9 cellular contexts compared by ENCODE assay signal in the genomic region with DNA sequence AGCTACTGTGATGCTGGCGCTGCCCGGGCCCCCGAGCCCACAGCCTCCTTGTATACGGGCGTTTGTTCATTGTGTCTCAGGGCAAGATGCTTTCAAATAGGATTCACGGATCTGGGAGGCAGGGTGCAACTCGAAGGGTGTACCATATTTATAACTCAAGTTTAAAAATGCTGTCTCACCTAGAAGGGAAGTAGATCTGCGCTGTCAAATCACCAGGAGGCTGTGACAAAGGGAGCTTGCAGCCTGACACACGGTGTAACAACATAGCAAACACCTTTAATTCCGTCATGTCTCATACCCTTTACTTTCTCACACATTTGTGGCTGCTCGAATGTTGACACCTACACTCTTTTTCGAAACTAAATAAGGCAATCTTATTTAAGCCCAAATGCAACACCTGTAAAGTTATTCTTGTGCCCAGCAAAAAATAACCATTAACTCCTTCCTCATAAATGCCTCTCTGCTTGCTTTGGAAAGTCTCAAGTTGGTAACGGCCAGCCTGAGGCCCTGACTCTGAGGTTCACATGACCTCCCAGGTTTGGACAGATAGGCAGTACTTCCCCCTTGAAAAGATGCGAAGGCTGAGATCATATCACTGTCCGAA. TPM values are rescaled to one million over a fixed set of nuclear protein-coding genes. Genes with fewer than 3 reads are reported as not detected.
DNase-seq lines count a peak whose midpoint lies in the region; ATAC-seq, FAIRE-seq and TF ChIP-seq lines count a peak whose summit lies in the region.
"Had no signal": no experiment of that assay in that cellular context is flagged by ENCODE, and none has a peak within 500 bp of the region (broad histone marks: within the 10 kb centered on the region; RNA-seq: fewer than 3 reads in every experiment).

No MANE protein-coding gene starts in this region.

- H3K4me1 Mint-ChIP-seq in immature natural killer cell = peaks cover 99 to 100% of the 10 kb centered on the region in 2 donors
- peaks cover 85% of the 10 kb centered on the region for H3K4me1 Mint-ChIP-seq in stimulated activated effector memory CD8-positive, alpha-beta T cell treated with anti-CD3 and anti-CD28 coated beads, Interleukin-12 subunit alpha, Interleukin-12 subunit beta, amount 100 ng/mL, for 72 hours

- peak; percentile 30 for ATAC-seq in HG02885 (IDR thresholded peaks at IDR 0.05; ENCODE audit: poor library complexity, unreplicated experiment)
- ATAC-seq in stimulated activated effector memory CD8-positive, alpha-beta T cell treated with anti-CD3 and anti-CD28 coated beads, Interleukin-12 subunit alpha, Interleukin-12 subunit beta, amount 100 ng/mL, for 72 hours = peak; percentile 25
- ATAC-seq in GM18520 (IDR thresholded peaks at IDR 0.05; ENCODE audit: unreplicated experiment) = no peak

- H3K36me3 Mint-ChIP-seq in immature natural killer cell = peaks cover 15 to 20% (median 19%) of the 10 kb centered on the region in 3 donors
- H3K36me3 Mint-ChIP-seq in stimulated activated effector memory CD8-positive, alpha-beta T cell treated with anti-CD3 and anti-CD28 coated beads, Interleukin-12 subunit alpha, Interleukin-12 subunit beta, amount 100 ng/mL, for 72 hours = peaks cover 89% of the 10 kb centered on the region

- peak overlapping the region; percentile 77 to 89 (median 86) for H3K4me3 Mint-ChIP-seq in immature natural killer cell
- H3K4me3 Mint-ChIP-seq in stimulated activated effector memory CD8-positive, alpha-beta T cell treated with anti-CD3 and anti-CD28 coated beads, Interleukin-12 subunit alpha, Interleukin-12 subunit beta, amount 100 ng/mL, for 72 hours = peak overlapping the region; percentile 57

- FAIRE-seq in H54 (lab: Jason Lieb, UNC) = no peak

- peak; percentile 23 for DNase-seq in activated gamma-delta T cell treated with Interleukin-2 at 50 U/mL for 16 hours
- peak; percentile 84 to 86 (median 85) for DNase-seq in immature natural killer cell
- DNase-seq in stimulated activated effector memory CD8-positive, alpha-beta T cell treated with anti-CD3 and anti-CD28 coated beads, Interleukin-12 subunit alpha, Interleukin-12 subunit beta, amount 100 ng/mL, for 72 hours (ENCODE audit: low spot score in 2 of 2) = no peak
- DNase-seq in amniotic stem cell (lab: John Stamatoyannopoulos, UW) = no peak
- DNase-seq in NCI-H524 (lab: John Stamatoyannopoulos, UW) = no peak
- no peak for DNase-seq in H54 (ENCODE audit: insufficient read length, low spot score)
- DNase-seq: activated CD4-positive, CD25-positive, alpha-beta regulatory T cell had no signal

- peaks cover 0 to 5% (median 1%) of the 10 kb centered on the region in 6 donors for H3K9me3 Mint-ChIP-seq in immature natural killer cell
- H3K9me3 Mint-ChIP-seq in stimulated activated effector memory CD8-positive, alpha-beta T cell treated with anti-CD3 and anti-CD28 coated beads, Interleukin-12 subunit alpha, Interleukin-12 subunit beta, amount 100 ng/mL, for 72 hours = no peaks in the 10 kb centered on the region

- H3K27ac Mint-ChIP-seq in immature natural killer cell = peak overlapping the region in 5 of 6 donors; percentile 96 to 100 (median 98)
- no peak overlapping the region for H3K27ac Mint-ChIP-seq in stimulated activated effector memory CD8-positive, alpha-beta T cell treated with anti-CD3 and anti-CD28 coated beads, Interleukin-12 subunit alpha, Interleukin-12 subunit beta, amount 100 ng/mL, for 72 hours

- peaks cover 19 to 80% (median 67%) of the 10 kb centered on the region in 3 donors for H3K27me3 Mint-ChIP-seq in immature natural killer cell (ENCODE audit: low read depth in 3 of 3)

- TF ChIP-seq POLR2A in H54 (IDR thresholded peaks at IDR 0.05; ENCODE audit: low read depth, low read length) = no peak

RNA-seq across cellular contexts. Expression of a gene that starts 11.7 kb away (rescaled TPM):
- polyA plus RNA-seq in immature natural killer cell = 100 to 1,000 TPM in 1 of 3 donors, 10 to 100 TPM in 2; 56.5 to 115 (median 62.3) TPM

Comparison
In these comparisons a context has a peak if more than half of its experiments do, and no peak if none do; other contexts are left out.
1. DNase-seq: peak in activated gamma-delta T cell treated with Interleukin-2 at 50 U/mL for 16 hours (single experiment) and immature natural killer cell (3 of 3); none in stimulated activated effector memory CD8-positive, alpha-beta T cell treated with anti-CD3 and anti-CD28 coated beads, Interleukin-12 subunit alpha, Interleukin-12 subunit beta, amount 100 ng/mL, for 72 hours (0 of 2), amniotic stem cell (single experiment), NCI-H524 (0 of 2) and H54 (single experiment).